2 cellular contexts compared by ENCODE assay signal in genomic region chr11:72222106-72222891, GRCh38.
TF ChIP-seq lines count a peak whose summit lies in the region.

No MANE protein-coding gene starts in this region.

TF ChIP-seq in SK-N-SH, 30 proteins besides CTCF, POLR2A, EP300 and RAD21 (continued from another document):
- TF ChIP-seq RFX5 (IDR thresholded peaks at IDR 0.05; ENCODE audit: low read length) = no peak
- TF ChIP-seq EZH2phosphoT487 (IDR thresholded peaks at IDR 0.05; ENCODE audit: borderline replicate concordance, low read depth) = no peak
- TF ChIP-seq ZBTB33 (IDR thresholded peaks at IDR 0.05; ENCODE audit: borderline replicate concordance, low read depth) = no peak
- TF ChIP-seq USF2 (IDR thresholded peaks at IDR 0.05; ENCODE audit: borderline replicate concordance, low read depth, low read length) = no peak
- TF ChIP-seq TCF12 (IDR thresholded peaks at IDR 0.05) = no peak
- TF ChIP-seq POLR2AphosphoS5 (IDR thresholded peaks at IDR 0.05; ENCODE audit: low read depth, low read length) = no peak
- TF ChIP-seq, protein P1, sequence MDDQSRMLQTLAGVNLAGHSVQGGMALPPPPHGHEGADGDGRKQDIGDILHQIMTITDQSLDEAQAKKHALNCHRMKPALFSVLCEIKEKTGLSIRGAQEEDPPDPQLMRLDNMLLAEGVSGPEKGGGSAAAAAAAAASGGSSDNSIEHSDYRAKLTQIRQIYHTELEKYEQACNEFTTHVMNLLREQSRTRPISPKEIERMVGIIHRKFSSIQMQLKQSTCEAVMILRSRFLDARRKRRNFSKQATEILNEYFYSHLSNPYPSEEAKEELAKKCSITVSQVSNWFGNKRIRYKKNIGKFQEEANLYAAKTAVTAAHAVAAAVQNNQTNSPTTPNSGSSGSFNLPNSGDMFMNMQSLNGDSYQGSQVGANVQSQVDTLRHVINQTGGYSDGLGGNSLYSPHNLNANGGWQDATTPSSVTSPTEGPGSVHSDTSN (IDR thresholded peaks at IDR 0.05) = no peak
- TF ChIP-seq GABPA (IDR thresholded peaks at IDR 0.05; ENCODE audit: low read depth) = no peak
- TF ChIP-seq, protein P2, sequence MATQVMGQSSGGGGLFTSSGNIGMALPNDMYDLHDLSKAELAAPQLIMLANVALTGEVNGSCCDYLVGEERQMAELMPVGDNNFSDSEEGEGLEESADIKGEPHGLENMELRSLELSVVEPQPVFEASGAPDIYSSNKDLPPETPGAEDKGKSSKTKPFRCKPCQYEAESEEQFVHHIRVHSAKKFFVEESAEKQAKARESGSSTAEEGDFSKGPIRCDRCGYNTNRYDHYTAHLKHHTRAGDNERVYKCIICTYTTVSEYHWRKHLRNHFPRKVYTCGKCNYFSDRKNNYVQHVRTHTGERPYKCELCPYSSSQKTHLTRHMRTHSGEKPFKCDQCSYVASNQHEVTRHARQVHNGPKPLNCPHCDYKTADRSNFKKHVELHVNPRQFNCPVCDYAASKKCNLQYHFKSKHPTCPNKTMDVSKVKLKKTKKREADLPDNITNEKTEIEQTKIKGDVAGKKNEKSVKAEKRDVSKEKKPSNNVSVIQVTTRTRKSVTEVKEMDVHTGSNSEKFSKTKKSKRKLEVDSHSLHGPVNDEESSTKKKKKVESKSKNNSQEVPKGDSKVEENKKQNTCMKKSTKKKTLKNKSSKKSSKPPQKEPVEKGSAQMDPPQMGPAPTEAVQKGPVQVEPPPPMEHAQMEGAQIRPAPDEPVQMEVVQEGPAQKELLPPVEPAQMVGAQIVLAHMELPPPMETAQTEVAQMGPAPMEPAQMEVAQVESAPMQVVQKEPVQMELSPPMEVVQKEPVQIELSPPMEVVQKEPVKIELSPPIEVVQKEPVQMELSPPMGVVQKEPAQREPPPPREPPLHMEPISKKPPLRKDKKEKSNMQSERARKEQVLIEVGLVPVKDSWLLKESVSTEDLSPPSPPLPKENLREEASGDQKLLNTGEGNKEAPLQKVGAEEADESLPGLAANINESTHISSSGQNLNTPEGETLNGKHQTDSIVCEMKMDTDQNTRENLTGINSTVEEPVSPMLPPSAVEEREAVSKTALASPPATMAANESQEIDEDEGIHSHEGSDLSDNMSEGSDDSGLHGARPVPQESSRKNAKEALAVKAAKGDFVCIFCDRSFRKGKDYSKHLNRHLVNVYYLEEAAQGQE (IDR thresholded peaks at IDR 0.05; ENCODE audit: low read depth, low read length) = no peak
- no peak for TF ChIP-seq ELF1 (IDR thresholded peaks at IDR 0.05)
- TF ChIP-seq TAF1 (IDR thresholded peaks at IDR 0.05; ENCODE audit: borderline replicate concordance, low read depth, low read length) = no peak

TF ChIP-seq in SK-N-SH treated with all-trans-retinoic acid at 6 μM for 48 hours, 23 proteins besides CTCF, POLR2A, EP300 and RAD21:
- TF ChIP-seq, protein P3, sequence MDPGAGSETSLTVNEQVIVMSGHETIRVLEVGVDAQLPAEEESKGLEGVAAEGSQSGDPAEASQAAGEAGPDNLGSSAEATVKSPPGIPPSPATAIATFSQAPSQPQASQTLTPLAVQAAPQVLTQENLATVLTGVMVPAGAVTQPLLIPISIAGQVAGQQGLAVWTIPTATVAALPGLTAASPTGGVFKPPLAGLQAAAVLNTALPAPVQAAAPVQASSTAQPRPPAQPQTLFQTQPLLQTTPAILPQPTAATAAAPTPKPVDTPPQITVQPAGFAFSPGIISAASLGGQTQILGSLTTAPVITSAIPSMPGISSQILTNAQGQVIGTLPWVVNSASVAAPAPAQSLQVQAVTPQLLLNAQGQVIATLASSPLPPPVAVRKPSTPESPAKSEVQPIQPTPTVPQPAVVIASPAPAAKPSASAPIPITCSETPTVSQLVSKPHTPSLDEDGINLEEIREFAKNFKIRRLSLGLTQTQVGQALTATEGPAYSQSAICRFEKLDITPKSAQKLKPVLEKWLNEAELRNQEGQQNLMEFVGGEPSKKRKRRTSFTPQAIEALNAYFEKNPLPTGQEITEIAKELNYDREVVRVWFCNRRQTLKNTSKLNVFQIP (CRISPR knock-in tag; IDR thresholded peaks at IDR 0.05; ENCODE audit: borderline replicate concordance, low read depth) = no peak
- TF ChIP-seq ZNF70 (CRISPR knock-in tag; IDR thresholded peaks at IDR 0.05) (no peak), TOX (CRISPR knock-in tag; IDR thresholded peaks at IDR 0.05; ENCODE audit: borderline replicate concordance) (no peak), PPARA (CRISPR knock-in tag; IDR thresholded peaks at IDR 0.05; ENCODE audit: borderline replicate concordance) (no peak), ZFP30 (CRISPR knock-in tag; IDR thresholded peaks at IDR 0.05) (no peak), SNAI2 (CRISPR knock-in tag; IDR thresholded peaks at IDR 0.05) (no peak), PATZ1 (CRISPR knock-in tag; IDR thresholded peaks at IDR 0.05; ENCODE audit: borderline replicate concordance) (no peak), TCF4 (CRISPR knock-in tag; IDR thresholded peaks at IDR 0.05; ENCODE audit: borderline replicate concordance) (no peak), CREB5 (CRISPR knock-in tag; IDR thresholded peaks at IDR 0.05; ENCODE audit: low read depth) (no peak), ISL1 (CRISPR knock-in tag; IDR thresholded peaks at IDR 0.05) (no peak), GLIS3 (CRISPR knock-in tag; IDR thresholded peaks at IDR 0.05) (no peak), ZC3H10 (CRISPR knock-in tag; IDR thresholded peaks at IDR 0.05) (no peak), OSR1 (CRISPR knock-in tag; IDR thresholded peaks at IDR 0.05) (no peak), BACH2 (CRISPR knock-in tag; IDR thresholded peaks at IDR 0.05; ENCODE audit: borderline replicate concordance) (no peak), ARNTL (CRISPR knock-in tag; IDR thresholded peaks at IDR 0.05; ENCODE audit: borderline replicate concordance, low read depth) (no peak)
- TF ChIP-seq, protein P4, sequence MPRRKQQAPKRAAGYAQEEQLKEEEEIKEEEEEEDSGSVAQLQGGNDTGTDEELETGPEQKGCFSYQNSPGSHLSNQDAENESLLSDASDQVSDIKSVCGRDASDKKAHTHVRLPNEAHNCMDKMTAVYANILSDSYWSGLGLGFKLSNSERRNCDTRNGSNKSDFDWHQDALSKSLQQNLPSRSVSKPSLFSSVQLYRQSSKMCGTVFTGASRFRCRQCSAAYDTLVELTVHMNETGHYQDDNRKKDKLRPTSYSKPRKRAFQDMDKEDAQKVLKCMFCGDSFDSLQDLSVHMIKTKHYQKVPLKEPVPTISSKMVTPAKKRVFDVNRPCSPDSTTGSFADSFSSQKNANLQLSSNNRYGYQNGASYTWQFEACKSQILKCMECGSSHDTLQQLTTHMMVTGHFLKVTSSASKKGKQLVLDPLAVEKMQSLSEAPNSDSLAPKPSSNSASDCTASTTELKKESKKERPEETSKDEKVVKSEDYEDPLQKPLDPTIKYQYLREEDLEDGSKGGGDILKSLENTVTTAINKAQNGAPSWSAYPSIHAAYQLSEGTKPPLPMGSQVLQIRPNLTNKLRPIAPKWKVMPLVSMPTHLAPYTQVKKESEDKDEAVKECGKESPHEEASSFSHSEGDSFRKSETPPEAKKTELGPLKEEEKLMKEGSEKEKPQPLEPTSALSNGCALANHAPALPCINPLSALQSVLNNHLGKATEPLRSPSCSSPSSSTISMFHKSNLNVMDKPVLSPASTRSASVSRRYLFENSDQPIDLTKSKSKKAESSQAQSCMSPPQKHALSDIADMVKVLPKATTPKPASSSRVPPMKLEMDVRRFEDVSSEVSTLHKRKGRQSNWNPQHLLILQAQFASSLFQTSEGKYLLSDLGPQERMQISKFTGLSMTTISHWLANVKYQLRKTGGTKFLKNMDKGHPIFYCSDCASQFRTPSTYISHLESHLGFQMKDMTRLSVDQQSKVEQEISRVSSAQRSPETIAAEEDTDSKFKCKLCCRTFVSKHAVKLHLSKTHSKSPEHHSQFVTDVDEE (CRISPR knock-in tag; IDR thresholded peaks at IDR 0.05) = no peak
